ENCODE assay signal across 8 cellular contexts in the genomic region with DNA sequence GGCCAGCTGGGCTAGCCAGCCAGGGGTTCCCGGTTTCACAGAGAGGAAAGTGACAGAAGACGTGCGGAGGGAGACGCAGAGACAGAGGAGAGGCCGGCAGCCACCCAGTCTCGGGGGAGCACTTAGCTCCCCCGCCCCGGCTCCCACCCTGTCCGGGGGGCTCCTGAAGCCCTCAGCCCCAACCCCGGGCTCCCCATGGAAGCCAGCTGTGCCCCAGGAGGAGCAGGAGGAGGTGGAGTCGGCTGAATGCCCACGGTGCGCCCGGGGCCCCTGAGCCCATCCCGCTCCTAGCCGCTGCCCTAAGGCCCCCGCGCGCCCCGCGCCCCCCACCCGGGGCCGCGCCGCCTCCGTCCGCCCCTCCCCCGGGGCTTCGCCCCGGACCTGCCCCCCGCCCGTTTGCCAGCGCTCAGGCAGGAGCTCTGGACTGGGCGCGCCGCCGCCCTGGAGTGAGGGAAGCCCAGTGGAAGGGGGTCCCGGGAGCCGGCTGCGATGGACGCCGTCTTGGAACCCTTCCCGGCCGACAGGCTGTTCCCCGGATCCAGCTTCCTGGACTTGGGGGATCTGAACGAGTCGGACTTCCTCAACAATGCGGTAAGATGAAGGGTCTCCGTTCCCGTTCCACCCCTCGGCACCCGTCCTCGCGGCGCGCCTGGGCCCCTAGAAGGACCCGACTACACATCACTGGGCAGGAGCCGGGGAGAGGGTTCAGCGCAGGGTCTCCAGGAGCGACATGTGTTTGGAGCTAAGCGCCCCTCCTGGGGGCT. TPM values are rescaled to one million over a fixed set of nuclear protein-coding genes. Genes with fewer than 3 reads are reported as not detected.
DNase-seq lines count a peak whose midpoint lies in the region; TF ChIP-seq lines count a peak whose summit lies in the region.

TSS of gene CREB3L1 (plus strand) at position 40 of the 764 bp plus-strand sequence. CDS start at position 490, 450 bp downstream.

- peak within 1 kb of the TSS; percentile 52 for H3K4me3 ChIP-seq in HAP-1
- H3K4me3 ChIP-seq in mammary epithelial cell (replicated peaks in 1 of 3; ENCODE audit: insufficient read depth in 1 of 3, low read depth in 2 of 3, low read length in 3 of 3), result peak within 1 kb of the TSS in 2 of 3 experiments; percentile 16 to 26
- peak within 1 kb of the TSS; percentile 85 to 99 for H3K4me3 ChIP-seq in mesenchymal stem cell (ENCODE audit: insufficient read depth in 1 of 2, low read depth in 1 of 2, low read length in 2 of 2)
- H3K4me3 ChIP-seq in vagina, result peak within 1 kb of the TSS; percentile 63 to 64

- BruUV-seq in mammary epithelial cell (replicated peaks; lab: Mats Ljungman, UMichigan), result no TSS peak

- intact Hi-C loops in mammary epithelial cell (cut with micrococcal nuclease) (no loop called here), vagina (cut with DNase I) (loop anchor here (5.0 kb wide), 1 partner anchor 36 kb away; no protein-coding TSS in a partner anchor)

- peak within 1 kb of the TSS; percentile 76 to 88 for H3K4ac ChIP-seq in mesenchymal stem cell (ENCODE audit: low read depth in 1 of 2, low read length in 2 of 2)

- TF ChIP-seq CTCF in mammary epithelial cell (conservative IDR thresholded peaks at IDR 0.05 in 1 of 2, IDR thresholded peaks at IDR 0.05 in 1 of 2; ENCODE audit: extremely low read depth in 1 of 2, insufficient read depth in 1 of 2, low read depth in 1 of 2, low read length in 2 of 2) (no peak), vagina (IDR thresholded peaks at IDR 0.05) (no peak)

- H3K27ac ChIP-seq in mammary epithelial cell (ENCODE audit: insufficient read depth, low read depth, low read length), result no peak within 1 kb of the TSS
- H3K27ac ChIP-seq in mesenchymal stem cell (ENCODE audit: low read length, poor library complexity, severe bottlenecking), result peak within 1 kb of the TSS; percentile 77
- peak within 1 kb of the TSS; percentile 93 for H3K27ac ChIP-seq in vagina

- H4K20me1 ChIP-seq in mammary epithelial cell (ENCODE audit: insufficient read depth, low read length), result no peaks in the 10 kb centered on the region

- CTCF ChIA-PET in mammary epithelial cell (lab: Charles Lee; ENCODE audit: low non-redundant PET), result interaction anchor here (0.7 kb wide), 1 partner anchor 20 kb away, joined by 3 read pairs; no protein-coding TSS in a partner anchor

- H3K4me2 ChIP-seq in mammary epithelial cell (ENCODE audit: insufficient read depth, low read depth, low read length) (peak within 1 kb of the TSS; percentile 52), mesenchymal stem cell (ENCODE audit: low read length, poor library complexity, severe bottlenecking) (peak within 1 kb of the TSS; percentile 67)

- H2BK15ac ChIP-seq in mesenchymal stem cell (ENCODE audit: low read depth, poor library complexity, severe bottlenecking), result peak within 1 kb of the TSS; percentile 97

- H4K8ac ChIP-seq in mesenchymal stem cell (ENCODE audit: low read length), result peak within 1 kb of the TSS; percentile 54

- H2AK5ac ChIP-seq in mesenchymal stem cell (ENCODE audit: low read length, severe bottlenecking), result peak within 1 kb of the TSS; percentile 44

- H3K9me3 ChIP-seq in HAP-1 (no peaks in the 10 kb centered on the region), mammary epithelial cell (replicated peaks; ENCODE audit: insufficient read depth, low read length) (no peaks in the 10 kb centered on the region), mesenchymal stem cell (ENCODE audit: control insufficient read depth, low read length) (no peaks in the 10 kb centered on the region), vagina (no peaks in the 10 kb centered on the region)

- H2AFZ ChIP-seq in mammary epithelial cell (ENCODE audit: low read depth, low read length) (no peak within 1 kb of the TSS), mesenchymal stem cell (ENCODE audit: low read depth, low read length) (no peak within 1 kb of the TSS)

- H3K36me3 ChIP-seq in HAP-1 (replicated peaks) (no peaks in the 10 kb centered on the region), mammary epithelial cell (ENCODE audit: insufficient read depth, low read length) (no peaks in the 10 kb centered on the region), mesenchymal stem cell (ENCODE audit: control insufficient read depth in 1 of 2, insufficient read depth in 2 of 2, low read depth in 1 of 2, low read length in 2 of 2) (peaks cover 0 to 3% of the 10 kb centered on the region in 2 experiments), vagina (no peaks in the 10 kb centered on the region)

- no peaks in the 10 kb centered on the region for H3K27me3 ChIP-seq in HAP-1 (ENCODE audit: low read depth)
- peaks cover 12% of the 10 kb centered on the region for H3K27me3 ChIP-seq in mammary epithelial cell (ENCODE audit: insufficient read depth, low read length)
- H3K27me3 ChIP-seq in mesenchymal stem cell (ENCODE audit: control insufficient read depth in 1 of 2, insufficient read depth in 1 of 2, low read length in 2 of 2), result no peaks in the 10 kb centered on the region
- no peaks in the 10 kb centered on the region for H3K27me3 ChIP-seq in vagina

- H3K9ac ChIP-seq in mammary epithelial cell (ENCODE audit: insufficient read depth, low read length) (no peak within 1 kb of the TSS), mesenchymal stem cell (ENCODE audit: low read length) (peak within 1 kb of the TSS; percentile 98)

- peak; percentile 85 for DNase-seq in AG08396 (ENCODE audit: low spot score)
- DNase-seq in HAP-1 (ENCODE audit: low spot score in 2 of 2), result peak in 1 of 2 experiments; percentile 28
- DNase-seq in mammary epithelial cell, result no peak
- DNase-seq in mesenchymal stem cell, result no peak
- no peak for DNase-seq in vagina (ENCODE audit: extremely low spot score in 2 of 2)
- no peak for DNase-seq in ACHN
- no peak for DNase-seq in NCI-H226
- DNase-seq in superior temporal gyrus (ENCODE audit: extremely low spot score), result no peak

- in situ Hi-C loops in HAP-1 (cut with MboI; ENCODE audit: low sequenced_read_pairs) (no loop called here), mammary epithelial cell (cut with MboI; ENCODE audit: low sequenced_read_pairs in 2 of 2) (no loop called here), ACHN (cut with HindIII; ENCODE audit: low pct_ligation_motif_present, low pct_unique_long_range_greater_than_20kb, low sequenced_read_pairs) (no loop called here)

- H4K91ac ChIP-seq in mesenchymal stem cell (ENCODE audit: low read length), result peak within 1 kb of the TSS; percentile 96

- peak within 1 kb of the TSS in 1 of 2 experiments; percentile 73 for H3K23ac ChIP-seq in mesenchymal stem cell (ENCODE audit: low read length in 2 of 2)

- TF ChIP-seq POLR2A in vagina (IDR thresholded peaks at IDR 0.05), result peak in 1 of 2 donors; percentile 16

- dilution Hi-C loops in mammary epithelial cell (cut with HindIII; ENCODE audit: low sequenced_read_pairs), result loop anchor here (5.0 kb wide), 1 partner anchor 41 kb away; no protein-coding TSS in a partner anchor

- no peaks in the 10 kb centered on the region for H3K79me2 ChIP-seq in mammary epithelial cell (ENCODE audit: insufficient read depth, low read length)

- peak within 1 kb of the TSS in 1 of 2 experiments; percentile 63 for H3K14ac ChIP-seq in mesenchymal stem cell (ENCODE audit: low read length in 2 of 2)

- H2BK12ac ChIP-seq in mesenchymal stem cell (ENCODE audit: low read length in 2 of 2), result peak within 1 kb of the TSS; percentile 29 to 34

- no peaks in the 10 kb centered on the region for H3K79me1 ChIP-seq in mesenchymal stem cell (replicated peaks; ENCODE audit: low read length, poor library complexity, severe bottlenecking)

- H2BK5ac ChIP-seq in mesenchymal stem cell (ENCODE audit: low read depth, low read length, poor library complexity, severe bottlenecking), result peak within 1 kb of the TSS; percentile 47

- peak within 1 kb of the TSS; percentile 47 to 89 for H3K18ac ChIP-seq in mesenchymal stem cell (ENCODE audit: low read depth in 1 of 2, low read length in 2 of 2)

- WGBS in mammary epithelial cell (ENCODE audit: low coverage, missing lambda C conversion rate), result 1% methylated on average over 19 of the region's 61 CpGs
- 1% methylated on average over 50 of the region's 61 CpGs for WGBS in mesenchymal stem cell

- H3K4me1 ChIP-seq in HAP-1 (peaks cover 6% of the 10 kb centered on the region), mammary epithelial cell (ENCODE audit: insufficient read depth, low read length) (peaks cover 2% of the 10 kb centered on the region), mesenchymal stem cell (ENCODE audit: control insufficient read depth, insufficient read depth, low read depth, low read length) (peaks cover 37% of the 10 kb centered on the region), vagina (peaks cover 85% of the 10 kb centered on the region)

- peak within 1 kb of the TSS; percentile 88 for H2BK120ac ChIP-seq in mesenchymal stem cell (ENCODE audit: low read depth, low read length)

RNA-seq across cellular contexts. Expression of gene CREB3L1, which starts in this region (rescaled TPM):
- total RNA-seq in mammary epithelial cell, result under 1 TPM in 1 of 2 donors, not detected in 1; 0.17 TPM
- polyA plus RNA-seq in mammary epithelial cell, result not detected
- polyA minus RNA-seq in mammary epithelial cell, result not detected
- polyA plus RNA-seq in mesenchymal stem cell (2013, experiment 1 of 2), result 223 TPM
- polyA plus RNA-seq in mesenchymal stem cell (2013, experiment 2 of 2), result 217 TPM
- total RNA-seq in vagina, result 11.8 TPM

Comparison
In these comparisons a context has a peak if more than half of its experiments do, and no peak if none do; other contexts are left out.
1. RNA of gene CREB3L1 (total RNA-seq): 11.8 TPM in vagina (single experiment); 0.17 TPM in mammary epithelial cell; every median in the first group is over 10 times any median in the second.
2. H3K4me3 ChIP-seq: peak in every context shown above with its lines; median percentile 92 in mesenchymal stem cell; 64 in vagina; 52 in HAP-1; 21 in mammary epithelial cell.